Comparison of ENCODE assay signal across 22 cellular contexts in the genomic region with DNA sequence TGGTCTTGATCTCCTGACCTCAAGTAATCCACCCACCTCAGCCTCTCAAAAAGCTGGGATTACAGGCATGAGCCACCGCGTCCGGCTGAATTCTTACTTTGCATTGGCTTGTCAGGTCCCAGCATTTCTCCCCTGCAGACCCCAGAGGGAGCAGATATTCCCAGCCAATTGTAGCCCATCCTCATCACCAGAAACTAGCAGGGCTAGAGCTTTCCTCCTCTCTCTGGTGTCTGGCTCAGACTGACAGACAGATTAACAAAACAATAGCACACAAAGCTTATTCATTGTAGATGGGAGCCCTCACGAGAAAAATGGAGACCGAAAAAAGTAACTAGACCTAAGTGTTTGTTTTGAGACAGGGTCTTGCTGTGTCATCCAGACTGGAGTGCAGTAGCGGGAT. TPM values are rescaled to one million over a fixed set of nuclear protein-coding genes. Genes with fewer than 3 reads are reported as not detected.
"Had no signal": no experiment of that assay in that cellular context is flagged by ENCODE, and none has a peak within 500 bp of the region (broad histone marks: within the 10 kb centered on the region; RNA-seq: fewer than 3 reads in every experiment).

No MANE protein-coding gene starts in this region.

- H3K27me3 ChIP-seq: sigmoid colon, upper lobe of left lung had no signal

- H3K27ac ChIP-seq: left ventricle myocardium inferior, sigmoid colon, upper lobe of left lung, WERI-Rb-1 had no signal

- H3K9me3 Mint-ChIP-seq: activated naive CD8-positive, alpha-beta T cell treated with anti-CD3 and anti-CD28 coated beads for 36 hours; activated T-cell treated with anti-CD3 and anti-CD28 coated beads, Interleukin-2, amount 50 U/mL, for 4 hours; activated T-helper 2 cell treated with anti-CD3 and anti-CD28 coated beads, Interferon-gamma antibody, Interleukin-2, Interleukin-4, amounts not matched to agents 10 μg/mL and 5 μg/mL and 100 μg/mL, durations not matched to agents 14 hours and 24 hours and 36 hours; central memory CD8-positive, alpha-beta T cell; immature natural killer cell; nephron; T-cell; T-helper 2 cell treated with Interferon-gamma antibody and Interleukin-4, amounts not matched to agents 5 μg/mL and 100 μg/mL, for 36 hours had no signal

- ATAC-seq: activated T-cell treated with anti-CD3 and anti-CD28 coated beads, Interleukin-2, amount 50 U/mL, for 4 hours; esophagus mucosa; stimulated activated naive CD8-positive, alpha-beta T cell treated with anti-CD3 and anti-CD28 coated beads, Interleukin-15, Interleukin-2, amounts not matched to agents 100 U/mL and 50 U/mL, for 24 hours; T-cell had no signal

- H3K4me3 ChIP-seq: left ventricle myocardium inferior, sigmoid colon, smooth muscle cell, upper lobe of left lung had no signal

- H3K4me2 ChIP-seq: smooth muscle cell had no signal

- H3K4me3 Mint-ChIP-seq: activated naive CD8-positive, alpha-beta T cell treated with anti-CD3 and anti-CD28 coated beads for 36 hours; activated T-cell treated with anti-CD3 and anti-CD28 coated beads, Interleukin-2, amount 50 U/mL, for 4 hours; central memory CD8-positive, alpha-beta T cell; immature natural killer cell; nephron; T-cell; T-helper 2 cell treated with Interferon-gamma antibody and Interleukin-4, amounts not matched to agents 5 μg/mL and 100 μg/mL, for 36 hours had no signal

- H3K27me3 Mint-ChIP-seq: T-cell had no signal

- H3K4me1 Mint-ChIP-seq: activated naive CD8-positive, alpha-beta T cell treated with anti-CD3 and anti-CD28 coated beads for 36 hours; central memory CD8-positive, alpha-beta T cell; immature natural killer cell; nephron had no signal

- H3K36me3 ChIP-seq: left ventricle myocardium inferior, sigmoid colon, upper lobe of left lung, WERI-Rb-1 had no signal

- H3K36me3 Mint-ChIP-seq: activated naive CD8-positive, alpha-beta T cell treated with anti-CD3 and anti-CD28 coated beads for 36 hours; immature natural killer cell; T-cell had no signal

- H3K27ac Mint-ChIP-seq: activated naive CD8-positive, alpha-beta T cell treated with anti-CD3 and anti-CD28 coated beads for 36 hours; activated T-helper 2 cell treated with anti-CD3 and anti-CD28 coated beads, Interferon-gamma antibody, Interleukin-2, Interleukin-4, amounts not matched to agents 10 μg/mL and 5 μg/mL and 100 μg/mL, durations not matched to agents 14 hours and 24 hours and 36 hours; immature natural killer cell; nephron; T-cell; T-helper 2 cell treated with Interferon-gamma antibody and Interleukin-4, amounts not matched to agents 5 μg/mL and 100 μg/mL, for 36 hours had no signal

- H3K9me3 ChIP-seq: left ventricle myocardium inferior, sigmoid colon, upper lobe of left lung had no signal

- H3K4me1 ChIP-seq: left ventricle myocardium inferior, sigmoid colon, upper lobe of left lung had no signal

- DNase-seq: activated CD8-positive, alpha-beta memory T cell treated with anti-CD3 and anti-CD28 coated beads for 24 hours; activated CD8-positive, alpha-beta memory T cell treated with anti-CD3 and anti-CD28 coated beads, Interleukin-2, amount 50 U/mL, for 4 hours; activated naive CD4-positive, alpha-beta T cell; activated naive CD8-positive, alpha-beta T cell treated with anti-CD3 and anti-CD28 coated beads for 36 hours; activated T-cell treated with anti-CD3 and anti-CD28 coated beads, Interleukin-2, amount 50 U/mL, for 4 hours; effector memory CD4-positive, alpha-beta T cell; foreskin melanocyte; immature natural killer cell; left ventricle myocardium inferior; sigmoid colon; stimulated activated CD4-positive, alpha-beta T cell treated with anti-CD3 and anti-CD28 coated beads, Interleukin-4, amount 100 ng/mL, for 1 hour; stimulated activated naive CD8-positive, alpha-beta T cell treated with anti-CD3 and anti-CD28 coated beads, Interleukin-15, Interleukin-2, amounts not matched to agents 100 U/mL and 50 U/mL, for 24 hours; T-cell; upper lobe of left lung; WERI-Rb-1 had no signal

RNA-seq across cellular contexts. Expression of a gene that starts 40.7 kb away (rescaled TPM):
- total RNA-seq: activated naive CD8-positive, alpha-beta T cell treated with anti-CD3 and anti-CD28 coated beads for 36 hours; activated T-cell treated with anti-CD3 and anti-CD28 coated beads, Interleukin-2, amount 50 U/mL, for 4 hours; subcutaneous adipose tissue; T-cell had no signal
- polyA plus RNA-seq: immature natural killer cell had no signal
